14 cellular contexts compared by ENCODE assay signal in the genomic region with DNA sequence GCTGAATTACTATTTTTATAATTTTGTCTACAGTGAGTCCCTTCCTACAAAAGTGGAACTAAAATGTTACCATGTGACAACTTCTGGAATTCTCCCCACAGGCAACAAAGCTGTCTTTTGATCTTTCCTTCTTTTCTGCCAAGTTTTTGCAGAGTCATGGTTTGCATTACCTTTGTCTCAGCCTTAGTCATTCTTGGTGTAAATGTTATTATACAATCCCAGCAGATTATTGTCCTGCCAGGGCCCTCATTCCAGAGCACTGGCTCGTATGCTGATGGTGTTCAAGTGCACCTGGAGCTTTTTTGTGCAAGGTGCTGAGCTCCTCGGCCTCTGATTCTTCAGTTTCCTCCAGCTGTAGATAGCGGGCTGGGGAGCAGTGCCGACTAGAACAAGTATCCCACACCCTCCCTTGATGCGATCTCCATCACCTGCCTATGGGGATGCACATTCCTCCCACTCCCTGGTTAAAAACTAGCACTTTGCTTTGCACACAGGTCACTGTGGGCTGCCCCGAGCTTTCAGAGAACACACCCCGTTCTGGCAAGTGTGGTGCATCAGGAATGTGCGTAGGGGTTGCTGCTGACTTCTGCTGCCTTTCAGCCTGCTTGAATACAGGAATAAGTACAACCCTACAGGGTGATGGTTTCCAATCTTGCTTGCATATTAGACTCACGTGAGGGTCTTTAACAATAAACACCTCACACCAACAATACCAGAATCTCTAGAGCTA.
DNase-seq lines count a peak whose midpoint lies in the region; ATAC-seq and TF ChIP-seq lines count a peak whose summit lies in the region.
"Had no signal": no experiment of that assay in that cellular context is flagged by ENCODE, and none has a peak within 500 bp of the region (broad histone marks: within the 10 kb centered on the region; RNA-seq: fewer than 3 reads in every experiment).

No MANE protein-coding gene starts in this region.

- H3K4me3 Mint-ChIP-seq in activated CD4-positive, alpha-beta T cell treated with anti-CD3 and anti-CD28 coated beads for 36 hours, result no peak overlapping the region
- H3K4me3 Mint-ChIP-seq: CD4-positive, alpha-beta T cell had no signal

- no peak for TF ChIP-seq CTCF in thyroid gland (IDR thresholded peaks at IDR 0.05)

- intact Hi-C loops in thyroid gland (cut with DNase I), result no loop called here
- intact Hi-C loops in activated CD4-positive, alpha-beta T cell treated with anti-CD3 and anti-CD28 coated beads for 36 hours (cut with DNase I, micrococcal nuclease), result no loop called here

- H3K27me3 ChIP-seq in thyroid gland, result no peaks in the 10 kb centered on the region
- H3K27me3 ChIP-seq: right lobe of liver, stomach had no signal

- peak; percentile 32 for DNase-seq in LoVo (ENCODE audit: low spot score)
- DNase-seq in amniotic epithelial cell (ENCODE audit: low read depth), result peak; percentile 34
- DNase-seq in foreskin melanocyte, result peak; percentile 75
- DNase-seq in thyroid gland, result peak; percentile 24 to 49
- DNase-seq in activated CD4-positive, alpha-beta T cell treated with anti-CD3 and anti-CD28 coated beads for 36 hours, result no peak
- DNase-seq in epidermal melanocyte (ENCODE audit: insufficient read length, low spot score), result no peak
- DNase-seq: CD4-positive, alpha-beta T cell; GF-D8; naive B cell; NCI-H1105; NCI-H345; right lobe of liver; stomach had no signal

- H3K9me3 Mint-ChIP-seq in activated CD4-positive, alpha-beta T cell treated with anti-CD3 and anti-CD28 coated beads for 36 hours (ENCODE audit: low read depth), result no peaks in the 10 kb centered on the region
- H3K9me3 Mint-ChIP-seq: CD4-positive, alpha-beta T cell had no signal

- 48 to 52% methylated on average over 9 of the region's 9 CpGs for WGBS in thyroid gland, 2 donors

- CTCF ChIA-PET in activated CD4-positive, alpha-beta T cell treated with anti-CD3 and anti-CD28 coated beads for 36 hours (lab: Charles Lee), result interaction anchor here (0.7 kb wide), 1 partner anchor 1683 kb away, joined by 3 read pairs; no protein-coding TSS in a partner anchor

- POLR2A ChIA-PET in activated CD4-positive, alpha-beta T cell treated with anti-CD3 and anti-CD28 coated beads for 36 hours (lab: Charles Lee), result no interaction called here

- no peak overlapping the region for H3K4me3 ChIP-seq in thyroid gland (replicated peaks in 1 of 3)
- H3K4me3 ChIP-seq: right lobe of liver, stomach had no signal

- no peaks in the 10 kb centered on the region for H3K27me3 Mint-ChIP-seq in activated CD4-positive, alpha-beta T cell treated with anti-CD3 and anti-CD28 coated beads for 36 hours
- H3K27me3 Mint-ChIP-seq: CD4-positive, alpha-beta T cell had no signal

- no peaks in the 10 kb centered on the region for H3K9me3 ChIP-seq in thyroid gland
- H3K9me3 ChIP-seq: right lobe of liver, stomach had no signal

- H3K27ac ChIP-seq in thyroid gland, result peak overlapping the region in 1 of 3 donors; percentile 34
- H3K27ac ChIP-seq: right lobe of liver, stomach had no signal

- H3K4me1 Mint-ChIP-seq in activated CD4-positive, alpha-beta T cell treated with anti-CD3 and anti-CD28 coated beads for 36 hours, result no peaks in the 10 kb centered on the region
- H3K4me1 Mint-ChIP-seq: naive B cell had no signal

- ATAC-seq in activated CD4-positive, alpha-beta T cell treated with anti-CD3 and anti-CD28 coated beads for 36 hours, result no peak
- ATAC-seq in HG03565 (IDR thresholded peaks at IDR 0.05; ENCODE audit: unreplicated experiment), result no peak

- no peaks in the 10 kb centered on the region for H3K36me3 Mint-ChIP-seq in activated CD4-positive, alpha-beta T cell treated with anti-CD3 and anti-CD28 coated beads for 36 hours (ENCODE audit: low read depth)
- H3K36me3 Mint-ChIP-seq: naive B cell had no signal

- H3K4me1 ChIP-seq in thyroid gland, result peaks cover 0 to 3% of the 10 kb centered on the region in 2 donors
- H3K4me1 ChIP-seq: right lobe of liver, stomach had no signal

- TF ChIP-seq POLR2A in thyroid gland (IDR thresholded peaks at IDR 0.05), result no peak

- no peak overlapping the region for H3K27ac Mint-ChIP-seq in activated CD4-positive, alpha-beta T cell treated with anti-CD3 and anti-CD28 coated beads for 36 hours
- H3K27ac Mint-ChIP-seq: CD4-positive, alpha-beta T cell; naive B cell had no signal

- H3K36me3 ChIP-seq in thyroid gland, result no peaks in the 10 kb centered on the region
- H3K36me3 ChIP-seq: right lobe of liver, stomach had no signal

Comparison
In these comparisons a context has a peak if more than half of its experiments do, and no peak if none do; other contexts are left out.
1. DNase-seq: peak in LoVo (single experiment), amniotic epithelial cell (single experiment), foreskin melanocyte (single experiment) and thyroid gland (2 of 2); none in activated CD4-positive, alpha-beta T cell treated with anti-CD3 and anti-CD28 coated beads for 36 hours (single experiment) and epidermal melanocyte (single experiment).